ENCODE assay signal across 19 cellular contexts in genomic region chr7:71835056-71835455, GRCh38.
A peak's percentile ranks its signal among the peaks of the same experiment; 100 is the strongest.
DNase-seq lines count a peak whose midpoint lies in the region; ATAC-seq and TF ChIP-seq lines count a peak whose summit lies in the region.
"Had no signal": no experiment of that assay in that cellular context is flagged by ENCODE, and none has a peak within 500 bp of the region (broad histone marks: within the 10 kb centered on the region; RNA-seq: fewer than 3 reads in every experiment).

No MANE protein-coding gene starts in this region.

- no peaks in the 10 kb centered on the region for H3K36me3 Mint-ChIP-seq in activated CD8-positive, alpha-beta T cell treated with anti-CD3 and anti-CD28 coated beads, Interleukin-2, amount 10 ng/mL, durations not matched to agents 7 days and 5 days (ENCODE audit: low read depth)

- no peak overlapping the region for H3K4me2 ChIP-seq in Karpas-422 (ENCODE audit: low read depth, low read length, poor library complexity, severe bottlenecking)

- peak; percentile 72 for DNase-seq in Daoy (ENCODE audit: low read depth)
- DNase-seq in NCI-H82 treated with DMSO at 0.1 percent for 48 hours (lab: John Stamatoyannopoulos, UW; ENCODE audit: unreplicated experiment): peak; percentile 32
- peak; percentile 2 for DNase-seq in brain microvascular endothelial cell
- DNase-seq in stromal cell of bone marrow (ENCODE audit: low read depth): peak; percentile 6
- no peak for DNase-seq in Karpas-422
- no peak for DNase-seq in activated CD8-positive, alpha-beta T cell treated with anti-CD3 and anti-CD28 coated beads, Interleukin-2, amount 10 ng/mL, durations not matched to agents 7 days and 5 days
- DNase-seq: AML-193; Caco-2; CD4-positive, alpha-beta T cell; GDM1; GOT3; H7; HFFc6; IMR-90 had no signal

- H3K27ac Mint-ChIP-seq in activated CD8-positive, alpha-beta T cell treated with anti-CD3 and anti-CD28 coated beads, Interleukin-2, amount 10 ng/mL, durations not matched to agents 7 days and 5 days: no peak overlapping the region
- H3K27ac Mint-ChIP-seq: CD4-positive, alpha-beta T cell; HFFc6 had no signal

- H3K4me3 Mint-ChIP-seq in activated CD8-positive, alpha-beta T cell treated with anti-CD3 and anti-CD28 coated beads, Interleukin-2, amount 10 ng/mL, durations not matched to agents 7 days and 5 days: no peak overlapping the region
- H3K4me3 Mint-ChIP-seq: CD4-positive, alpha-beta T cell; HFFc6 had no signal

- no peaks in the 10 kb centered on the region for H3K4me1 ChIP-seq in Karpas-422 (ENCODE audit: low read length)
- H3K4me1 ChIP-seq: Caco-2 had no signal

- POLR2A ChIA-PET in activated CD8-positive, alpha-beta T cell treated with anti-CD3 and anti-CD28 coated beads, Interleukin-2, amount 10 ng/mL, durations not matched to agents 7 days and 5 days (lab: Charles Lee): no interaction called here

- no peak overlapping the region for H3K9ac ChIP-seq in Karpas-422 (ENCODE audit: low read length)

- no peaks in the 10 kb centered on the region for H3K27me3 ChIP-seq in brain microvascular endothelial cell (replicated peaks)
- no peaks in the 10 kb centered on the region for H3K27me3 ChIP-seq in Karpas-422 (ENCODE audit: low read length)

- no peak for ATAC-seq in GM18502 (IDR thresholded peaks at IDR 0.05; ENCODE audit: poor library complexity, unreplicated experiment)
- ATAC-seq in activated CD8-positive, alpha-beta T cell treated with anti-CD3 and anti-CD28 coated beads, Interleukin-2, amount 10 ng/mL, durations not matched to agents 7 days and 5 days: no peak
- ATAC-seq: HCT116, K562 had no signal

- H3K9me3 Mint-ChIP-seq in activated CD8-positive, alpha-beta T cell treated with anti-CD3 and anti-CD28 coated beads, Interleukin-2, amount 10 ng/mL, durations not matched to agents 7 days and 5 days (ENCODE audit: insufficient read depth): peaks cover 8% of the 10 kb centered on the region

- no peak for TF ChIP-seq CTCF in brain microvascular endothelial cell (IDR thresholded peaks at IDR 0.05; ENCODE audit: low read depth, low read length, missing control alignments)

- in situ Hi-C loops in brain microvascular endothelial cell (cut with HindIII; ENCODE audit: low pct_ligation_motif_present, low sequenced_read_pairs): no loop called here

- H3K36me3 ChIP-seq in brain microvascular endothelial cell (replicated peaks) (no peaks in the 10 kb centered on the region), Karpas-422 (ENCODE audit: insufficient read depth, low read length) (no peaks in the 10 kb centered on the region)

- no peaks in the 10 kb centered on the region for H3K4me1 Mint-ChIP-seq in activated CD8-positive, alpha-beta T cell treated with anti-CD3 and anti-CD28 coated beads, Interleukin-2, amount 10 ng/mL, durations not matched to agents 7 days and 5 days (ENCODE audit: low read depth)

- no peaks in the 10 kb centered on the region for H3K9me2 ChIP-seq in Karpas-422 (replicated peaks; ENCODE audit: insufficient read depth, low read length)

- no peaks in the 10 kb centered on the region for H4K20me1 ChIP-seq in Karpas-422 (ENCODE audit: insufficient read depth, low read depth, low read length)

- no peak overlapping the region for H3K27ac ChIP-seq in brain microvascular endothelial cell
- H3K27ac ChIP-seq in Karpas-422 (ENCODE audit: low read length): no peak overlapping the region
- H3K27ac ChIP-seq: C4-2B, HL-60 had no signal

- H3K27me3 Mint-ChIP-seq in activated CD8-positive, alpha-beta T cell treated with anti-CD3 and anti-CD28 coated beads, Interleukin-2, amount 10 ng/mL, durations not matched to agents 7 days and 5 days (ENCODE audit: low read depth): no peaks in the 10 kb centered on the region
- H3K27me3 Mint-ChIP-seq: CD4-positive, alpha-beta T cell had no signal

- CTCF ChIA-PET in activated CD8-positive, alpha-beta T cell treated with anti-CD3 and anti-CD28 coated beads, Interleukin-2, amount 10 ng/mL, durations not matched to agents 7 days and 5 days (lab: Charles Lee): no interaction called here

- no peak overlapping the region for H2AFZ ChIP-seq in Karpas-422 (ENCODE audit: low read length)

- H3K79me2 ChIP-seq in Karpas-422 (ENCODE audit: low read length): no peaks in the 10 kb centered on the region

- H3K4me3 ChIP-seq in brain microvascular endothelial cell (ENCODE audit: low read depth, low read length) (no peak overlapping the region), Karpas-422 (ENCODE audit: low read length) (no peak overlapping the region)
- H3K4me3 ChIP-seq: K562 had no signal

- no peaks in the 10 kb centered on the region for H3K9me3 ChIP-seq in Karpas-422 (ENCODE audit: low read length)
- H3K9me3 ChIP-seq: Caco-2 had no signal

Comparison
In these comparisons a context has a peak if more than half of its experiments do, and no peak if none do; other contexts are left out.
1. DNase-seq: peak in Daoy (single experiment), NCI-H82 treated with DMSO at 0.1 percent for 48 hours (single experiment), brain microvascular endothelial cell (single experiment) and stromal cell of bone marrow (single experiment); none in Karpas-422 (single experiment) and activated CD8-positive, alpha-beta T cell treated with anti-CD3 and anti-CD28 coated beads, Interleukin-2, amount 10 ng/mL, durations not matched to agents 7 days and 5 days (single experiment).